9 cellular contexts compared by ENCODE assay signal in genomic region chr2:187475499-187476248, GRCh38. TPM values are rescaled to one million over a fixed set of nuclear protein-coding genes. Genes with fewer than 3 reads are reported as not detected.
DNase-seq lines count a peak whose midpoint lies in the region; ATAC-seq and FAIRE-seq lines count a peak whose summit lies in the region.
"Had no signal": no experiment of that assay in that cellular context is flagged by ENCODE, and none has a peak within 500 bp of the region (broad histone marks: within the 10 kb centered on the region; RNA-seq: fewer than 3 reads in every experiment).

No MANE protein-coding gene starts in this region.

- peak; percentile 72 for ATAC-seq in GM21717 (IDR thresholded peaks at IDR 0.05; ENCODE audit: unreplicated experiment)
- ATAC-seq in HG03520 (IDR thresholded peaks at IDR 0.05; ENCODE audit: unreplicated experiment): peak; percentile 78
- ATAC-seq: SK-N-SH treated with all-trans-retinoic acid at 6 μM for 48 hours had no signal

- DNase-seq in GM18507 (ENCODE audit: extremely low spot score, insufficient read length, low read depth): no peak
- peak; percentile 44 for DNase-seq in astrocyte of the hippocampus (ENCODE audit: low read depth, low spot score)
- no peak for DNase-seq in ACHN
- DNase-seq in mucosa of gallbladder (ENCODE audit: low spot score): no peak
- DNase-seq in NCI-H2227 treated with DMSO at 0.1 percent for 48 hours (lab: John Stamatoyannopoulos, UW): no peak
- DNase-seq in stimulated activated naive CD4-positive, alpha-beta T cell (lab: John Stamatoyannopoulos, UW): no peak

- in situ Hi-C loops in ACHN (cut with HindIII; ENCODE audit: low pct_ligation_motif_present, low pct_unique_long_range_greater_than_20kb, low sequenced_read_pairs): no loop called here

- peak; percentile 53 for FAIRE-seq in GM18507 (lab: Jason Lieb, UNC)

RNA-seq across cellular contexts. Expression of gene CALCRL, which starts 27.6 kb away (rescaled TPM):
- total RNA-seq in mucosa of gallbladder: 22.0 TPM
